Comparison of ENCODE assay signal across 8 cellular contexts in the genomic region with DNA sequence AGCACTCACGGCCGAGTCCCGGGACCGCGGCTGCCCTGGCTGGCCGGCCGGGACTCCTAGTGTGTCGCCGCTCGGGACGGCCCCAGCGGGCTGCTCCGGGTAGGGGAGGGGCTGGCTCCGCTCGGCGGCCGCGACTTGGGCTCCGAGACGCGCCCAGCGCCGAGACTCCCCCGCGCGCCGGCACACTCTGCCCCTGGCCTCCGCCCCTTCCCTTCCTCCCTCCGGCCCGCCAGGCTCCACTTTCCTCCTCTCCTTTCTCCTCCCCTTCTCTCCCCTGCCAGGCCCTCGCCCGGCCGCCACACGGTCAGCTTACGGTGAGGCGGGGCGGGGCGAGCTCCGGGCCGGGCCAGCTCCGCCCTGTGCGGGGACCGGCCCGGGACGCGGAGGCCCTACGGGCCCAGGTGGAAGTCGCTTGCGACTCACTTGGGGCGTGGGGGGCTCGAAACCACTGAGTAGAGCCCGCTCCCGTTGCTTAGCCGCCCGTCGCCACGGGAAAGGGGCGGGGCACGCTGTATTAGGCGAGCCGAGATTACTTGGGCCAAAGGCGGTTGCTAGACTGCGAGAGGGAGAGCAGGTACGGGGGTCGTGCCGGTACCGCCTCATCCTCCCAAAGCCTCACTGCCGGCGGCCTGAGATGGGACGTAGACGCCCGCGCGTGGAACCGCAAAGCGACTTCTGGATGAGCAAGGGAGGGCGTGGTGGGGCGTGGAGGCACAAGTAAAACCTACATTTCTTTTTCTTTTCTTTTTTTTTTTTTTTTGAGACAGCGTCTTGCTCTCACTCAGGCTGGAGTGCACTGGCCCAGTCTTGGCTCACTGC. TPM values are rescaled to one million over a fixed set of nuclear protein-coding genes. Genes with fewer than 3 reads are reported as not detected.
DNase-seq lines count a peak whose midpoint lies in the region; ATAC-seq, FAIRE-seq and TF ChIP-seq lines count a peak whose summit lies in the region.

A gene with protein sequence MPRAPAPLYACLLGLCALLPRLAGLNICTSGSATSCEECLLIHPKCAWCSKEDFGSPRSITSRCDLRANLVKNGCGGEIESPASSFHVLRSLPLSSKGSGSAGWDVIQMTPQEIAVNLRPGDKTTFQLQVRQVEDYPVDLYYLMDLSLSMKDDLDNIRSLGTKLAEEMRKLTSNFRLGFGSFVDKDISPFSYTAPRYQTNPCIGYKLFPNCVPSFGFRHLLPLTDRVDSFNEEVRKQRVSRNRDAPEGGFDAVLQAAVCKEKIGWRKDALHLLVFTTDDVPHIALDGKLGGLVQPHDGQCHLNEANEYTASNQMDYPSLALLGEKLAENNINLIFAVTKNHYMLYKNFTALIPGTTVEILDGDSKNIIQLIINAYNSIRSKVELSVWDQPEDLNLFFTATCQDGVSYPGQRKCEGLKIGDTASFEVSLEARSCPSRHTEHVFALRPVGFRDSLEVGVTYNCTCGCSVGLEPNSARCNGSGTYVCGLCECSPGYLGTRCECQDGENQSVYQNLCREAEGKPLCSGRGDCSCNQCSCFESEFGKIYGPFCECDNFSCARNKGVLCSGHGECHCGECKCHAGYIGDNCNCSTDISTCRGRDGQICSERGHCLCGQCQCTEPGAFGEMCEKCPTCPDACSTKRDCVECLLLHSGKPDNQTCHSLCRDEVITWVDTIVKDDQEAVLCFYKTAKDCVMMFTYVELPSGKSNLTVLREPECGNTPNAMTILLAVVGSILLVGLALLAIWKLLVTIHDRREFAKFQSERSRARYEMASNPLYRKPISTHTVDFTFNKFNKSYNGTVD (minus strand): TSS at position 189 of the 819 bp plus-strand sequence. CDS start 365 bp downstream, outside the sequence.

- peak; percentile 67 for FAIRE-seq in endothelial cell of umbilical vein (lab: Jason Lieb, UNC)

- BruUV-seq in endothelial cell of umbilical vein (replicated peaks; lab: Mats Ljungman, UMichigan) = no TSS peak

- H3K27me3 ChIP-seq in MM.1S (replicated peaks; ENCODE audit: insufficient read depth, low read length) = no peaks in the 10 kb centered on the region
- H3K27me3 ChIP-seq in endothelial cell of umbilical vein (ENCODE audit: control insufficient read depth in 2 of 2, insufficient read depth in 2 of 2, low read length in 2 of 2) = no peaks in the 10 kb centered on the region

- no peaks in the 10 kb centered on the region; the same call in 1 of the 2 replicates for H3K36me3 ChIP-seq in MM.1S (replicated peaks; ENCODE audit: insufficient read depth, low read length)
- no peaks in the 10 kb centered on the region for H3K36me3 ChIP-seq in endothelial cell of umbilical vein (ENCODE audit: control insufficient read depth in 2 of 2, extremely low read depth in 1 of 2, insufficient read depth in 2 of 2, low read length in 2 of 2)

- H3K9ac ChIP-seq in MM.1S (ENCODE audit: low read length) (peak within 1 kb of the TSS; percentile 76), endothelial cell of umbilical vein (replicated peaks; ENCODE audit: extremely low read depth, insufficient read depth, low read length) (peak within 1 kb of the TSS; percentile 70)

- H3K9me1 ChIP-seq in endothelial cell of umbilical vein (replicated peaks; ENCODE audit: control insufficient read depth, extremely low read depth, insufficient read depth, low read length) = no peaks in the 10 kb centered on the region

- peaks cover 8% of the 10 kb centered on the region for H3K4me1 Mint-ChIP-seq in memory B cell
- peaks cover 6 to 19% of the 10 kb centered on the region in 2 donors for H3K4me1 Mint-ChIP-seq in stimulated activated naive B cell treated with anti-CD40 and anti-IgM and Interleukin-4, amounts not matched to agents 10 μg/mL and 1 μg/mL and 100 μg/mL, for 72 hours

- TF ChIP-seq CTCF in MM.1S (IDR thresholded peaks at IDR 0.05; ENCODE audit: low read length) (no peak), endothelial cell of umbilical vein (IDR thresholded peaks at IDR 0.05; ENCODE audit: extremely low read depth in 1 of 2, insufficient read depth in 1 of 2, low read depth in 1 of 2, low read length in 2 of 2) (no peak)

- H2AFZ ChIP-seq in MM.1S (ENCODE audit: low read length) (peak within 1 kb of the TSS; percentile 98), endothelial cell of umbilical vein (ENCODE audit: low read depth, low read length) (peak within 1 kb of the TSS; percentile 83)

- H3K27ac ChIP-seq in MM.1S (ENCODE audit: low read length) (peak within 1 kb of the TSS; percentile 57; the same call in 1 of the 2 replicates), endothelial cell of umbilical vein (ENCODE audit: insufficient read depth, low read depth, low read length) (peak within 1 kb of the TSS; percentile 57)

- DNase-seq in EL (peak; percentile 80), MM.1S (peak; percentile 68), endothelial cell of umbilical vein (ENCODE audit: low read depth, low spot score) (peak; percentile 72), memory B cell (ENCODE audit: low spot score in 2 of 2) (peak; percentile 4 to 25)
- DNase-seq in activated CD4-positive, alpha-beta T cell treated with anti-CD3 and anti-CD28 coated beads, Interleukin-2, amount 50 U/mL, for 48 hours = peak; percentile 46 to 52
- peak; percentile 35 for DNase-seq in stimulated activated naive B cell treated with anti-CD40 and anti-IgM and Interleukin-4, amounts not matched to agents 10 μg/mL and 1 μg/mL and 100 μg/mL, for 72 hours

- POLR2A ChIA-PET in endothelial cell of umbilical vein (lab: Charles Lee) = interaction anchor here (1.0 kb wide), 1 partner anchor 116 kb away, joined by 3 read pairs; no protein-coding TSS in a partner anchor

- TF ChIP-seq POLR2A in endothelial cell of umbilical vein (IDR thresholded peaks at IDR 0.05; ENCODE audit: low read depth, low read length) = peak; percentile 57

- H3F3A ChIP-seq in MM.1S (ENCODE audit: insufficient read depth, low read length) = peaks cover 5% of the 10 kb centered on the region; the same call in 1 of the 2 replicates

- H3K9me3 ChIP-seq in MM.1S (replicated peaks; ENCODE audit: insufficient read depth, low read length) (no peaks in the 10 kb centered on the region), endothelial cell of umbilical vein (replicated peaks; ENCODE audit: control insufficient read depth, insufficient read depth, low read length) (no peaks in the 10 kb centered on the region)

- H3K4me3 ChIP-seq in MM.1S (ENCODE audit: low read length) (peak within 1 kb of the TSS; percentile 95), endothelial cell of umbilical vein (replicated peaks in 1 of 3; ENCODE audit: insufficient read depth in 1 of 3, low read depth in 1 of 3, low read length in 3 of 3) (peak within 1 kb of the TSS; percentile 36 to 73 (median 47))

- no peak within 1 kb of the TSS for H3K27ac Mint-ChIP-seq in memory B cell
- H3K27ac Mint-ChIP-seq in stimulated activated naive B cell treated with anti-CD40 and anti-IgM and Interleukin-4, amounts not matched to agents 10 μg/mL and 1 μg/mL and 100 μg/mL, for 72 hours = no peak within 1 kb of the TSS

- H3K4me1 ChIP-seq in MM.1S (ENCODE audit: low read length) (0 out of 2 replicates have a peak, but pooled peaks cover 6% of the 10 kb centered on the region), endothelial cell of umbilical vein (ENCODE audit: control insufficient read depth, extremely low read depth, insufficient read depth, low read length) (peaks cover 23% of the 10 kb centered on the region)

- H4K20me1 ChIP-seq in MM.1S (ENCODE audit: insufficient read depth, low read length) = no peaks in the 10 kb centered on the region; the same call in 1 of the 2 replicates
- H4K20me1 ChIP-seq in endothelial cell of umbilical vein (replicated peaks; ENCODE audit: control insufficient read depth, extremely low read depth, insufficient read depth, low read length) = no peaks in the 10 kb centered on the region

- H3K9me3 Mint-ChIP-seq in memory B cell = no peaks in the 10 kb centered on the region
- no peaks in the 10 kb centered on the region for H3K9me3 Mint-ChIP-seq in stimulated activated naive B cell treated with anti-CD40 and anti-IgM and Interleukin-4, amounts not matched to agents 10 μg/mL and 1 μg/mL and 100 μg/mL, for 72 hours

- peak; percentile 45 for ATAC-seq in GM21737 (IDR thresholded peaks at IDR 0.05; ENCODE audit: unreplicated experiment)
- peak; percentile 60 for ATAC-seq in memory B cell (ENCODE audit: low read depth)
- ATAC-seq in stimulated activated naive B cell treated with anti-CD40 and anti-IgM and Interleukin-4, amounts not matched to agents 10 μg/mL and 1 μg/mL and 100 μg/mL, for 72 hours (replicated peaks) = peak; percentile 78
- no peak for ATAC-seq in HG03097 (IDR thresholded peaks at IDR 0.05; ENCODE audit: low FRiP score, unreplicated experiment)

- peak within 1 kb of the TSS; percentile 83 for H3K4me3 Mint-ChIP-seq in memory B cell
- H3K4me3 Mint-ChIP-seq in stimulated activated naive B cell treated with anti-CD40 and anti-IgM and Interleukin-4, amounts not matched to agents 10 μg/mL and 1 μg/mL and 100 μg/mL, for 72 hours = peak within 1 kb of the TSS; percentile 77 to 84

- CTCF ChIA-PET in endothelial cell of umbilical vein (lab: Charles Lee) = interaction anchor here (0.7 to 5.9 kb wide), 7 partner anchors 14 to 127 kb away, joined by 4 to 56 read pairs (median 4); no protein-coding TSS in a partner anchor

- H3K79me2 ChIP-seq in MM.1S (ENCODE audit: low read length) = peaks cover 39% of the 10 kb centered on the region
- H3K79me2 ChIP-seq in endothelial cell of umbilical vein (ENCODE audit: control insufficient read depth, insufficient read depth, low read length) = peaks cover 13% of the 10 kb centered on the region

- dilution Hi-C loops in endothelial cell of umbilical vein (cut with MboI; ENCODE audit: extremely low pct_ligation_motif_present, low sequenced_read_pairs) = loop anchor here (25.0 kb wide), 1 partner anchor 125 kb away; no protein-coding TSS in a partner anchor

- intact Hi-C loops in endothelial cell of umbilical vein (cut with micrococcal nuclease) = loop anchor here (1.0 to 2.0 kb wide), 5 partner anchors 8 to 126 kb away; no protein-coding TSS in a partner anchor

- no peaks in the 10 kb centered on the region for H3K9me2 ChIP-seq in MM.1S (replicated peaks; ENCODE audit: insufficient read depth, low read length)

- H3K27me3 Mint-ChIP-seq in memory B cell = peaks cover 29% of the 10 kb centered on the region
- peaks cover 54 to 60% of the 10 kb centered on the region in 2 donors for H3K27me3 Mint-ChIP-seq in stimulated activated naive B cell treated with anti-CD40 and anti-IgM and Interleukin-4, amounts not matched to agents 10 μg/mL and 1 μg/mL and 100 μg/mL, for 72 hours

- H3K4me2 ChIP-seq in MM.1S (ENCODE audit: low read depth, low read length) (peak within 1 kb of the TSS; percentile 94), endothelial cell of umbilical vein (ENCODE audit: insufficient read depth, low read length) (peak within 1 kb of the TSS; percentile 66)

- no peaks in the 10 kb centered on the region for H3K36me3 Mint-ChIP-seq in memory B cell
- H3K36me3 Mint-ChIP-seq in stimulated activated naive B cell treated with anti-CD40 and anti-IgM and Interleukin-4, amounts not matched to agents 10 μg/mL and 1 μg/mL and 100 μg/mL, for 72 hours = no peaks in the 10 kb centered on the region

RNA-seq across cellular contexts. Expression of the gene that starts here (rescaled TPM):
- total RNA-seq in endothelial cell of umbilical vein = 144 TPM in 2 replicates
- polyA plus RNA-seq in endothelial cell of umbilical vein = 126 and 170 TPM in 2 replicates
- 161 and 176 TPM in 2 replicates for polyA plus RNA-seq in endothelial cell of umbilical vein (2011; cell fraction: cytosol; rRNA removed)
- polyA plus RNA-seq in endothelial cell of umbilical vein (2011; cell fraction: nucleus; rRNA removed) = 113 and 120 TPM in 2 replicates
- 102 and 144 TPM in 2 replicates for polyA plus RNA-seq in endothelial cell of umbilical vein (2012)
- polyA minus RNA-seq in endothelial cell of umbilical vein = 166 and 180 TPM in 2 replicates
- 32.4 TPM for polyA minus RNA-seq in endothelial cell of umbilical vein (2011; cell fraction: cytosol; rRNA and poly(A)+ RNA removed)
- 36.5 and 59.5 TPM in 2 replicates for polyA minus RNA-seq in endothelial cell of umbilical vein (2011; cell fraction: nucleus; rRNA and poly(A)+ RNA removed)

Comparison
In these comparisons a context has a peak if more than half of its experiments do, and no peak if none do; other contexts are left out.
1. DNase-seq: peak in every context shown above with its lines; median percentile 80 in EL; 72 in endothelial cell of umbilical vein; 68 in MM.1S; 49 in activated CD4-positive, alpha-beta T cell treated with anti-CD3 and anti-CD28 coated beads, Interleukin-2, amount 50 U/mL, for 48 hours; 35 in stimulated activated naive B cell treated with anti-CD40 and anti-IgM and Interleukin-4, amounts not matched to agents 10 μg/mL and 1 μg/mL and 100 μg/mL, for 72 hours; 14 in memory B cell.